In genomic region chr19:28560786-28561185, GRCh38 we compare ENCODE assay signal across 28 cellular contexts.
"Had no signal": no experiment of that assay in that cellular context is flagged by ENCODE, and none has a peak within 500 bp of the region (broad histone marks: within the 10 kb centered on the region; RNA-seq: fewer than 3 reads in every experiment).

No MANE protein-coding gene starts in this region.

- FAIRE-seq: colon, urothelium cell line had no signal

- H3K4me1 ChIP-seq: adrenal gland, gastrocnemius medialis, left ventricle myocardium inferior, prostate gland, testis, transverse colon had no signal

- H3K27ac ChIP-seq: adrenal gland, body of pancreas, gastrocnemius medialis, hepatocyte, left ventricle myocardium inferior, ovary, prostate gland, testis, transverse colon had no signal

- H3K4me3 Mint-ChIP-seq: activated naive CD4-positive, alpha-beta T cell treated with anti-CD3 and anti-CD28 coated beads for 36 hours; activated naive CD8-positive, alpha-beta T cell treated with anti-CD3 and anti-CD28 coated beads for 36 hours; nephron had no signal

- H3K27ac Mint-ChIP-seq: activated naive CD4-positive, alpha-beta T cell treated with anti-CD3 and anti-CD28 coated beads for 36 hours; activated naive CD8-positive, alpha-beta T cell treated with anti-CD3 and anti-CD28 coated beads for 36 hours; nephron had no signal

- ATAC-seq: body of pancreas, gastrocnemius medialis had no signal

- H3K79me2 ChIP-seq: hepatocyte had no signal

- H3K4me1 Mint-ChIP-seq: activated naive CD8-positive, alpha-beta T cell treated with anti-CD3 and anti-CD28 coated beads for 36 hours had no signal

- H3K36me3 Mint-ChIP-seq: activated naive CD8-positive, alpha-beta T cell treated with anti-CD3 and anti-CD28 coated beads for 36 hours had no signal

- H3K9me3 Mint-ChIP-seq: activated naive CD8-positive, alpha-beta T cell treated with anti-CD3 and anti-CD28 coated beads for 36 hours; nephron had no signal

- H3K9me3 ChIP-seq: adrenal gland, gastrocnemius medialis, left ventricle myocardium inferior, ovary, prostate gland, testis, transverse colon had no signal

- H3K27me3 ChIP-seq: adrenal gland, body of pancreas, gastrocnemius medialis, hepatocyte, ovary, testis, transverse colon had no signal

- H2AFZ ChIP-seq: hepatocyte had no signal

- H3K36me3 ChIP-seq: adrenal gland, gastrocnemius medialis, left ventricle myocardium inferior, ovary, prostate gland, transverse colon had no signal

- DNase-seq: activated CD4-positive, alpha-beta T cell treated with anti-CD3 and anti-CD28 coated beads for 4 hours; activated CD4-positive, alpha-beta T cell treated with anti-CD3 and anti-CD28 coated beads, Interleukin-2, amount 50 U/mL, for 4 hours; activated effector memory CD4-positive, alpha-beta T cell treated with Interleukin-2 at 50 U/mL for 16 hours; activated naive CD4-positive, alpha-beta T cell treated with anti-CD3 and anti-CD28 coated beads for 36 hours; activated naive CD8-positive, alpha-beta T cell treated with anti-CD3 and anti-CD28 coated beads for 36 hours; activated T-cell treated with anti-CD3 and anti-CD28 coated beads for 4 hours; adrenal gland; aorta; body of pancreas; dermis blood vessel endothelial cell; effector CD4-positive, alpha-beta T cell; erythroblast; gastrocnemius medialis; islet precursor cell; left ventricle myocardium inferior; ovary; stimulated activated CD4-positive, alpha-beta T cell treated with anti-CD3 and anti-CD28 coated beads, Interleukin-15, amount 100 ng/mL, for 24 hours; stimulated activated CD4-positive, alpha-beta T cell treated with anti-CD3 and anti-CD28 coated beads, Interleukin-2, amount 100 ng/mL, for 24 hours; stimulated activated naive CD4-positive, alpha-beta T cell; T-helper 2 cell; testis; transverse colon had no signal

- H3K4me2 ChIP-seq: hepatocyte had no signal

- H3K4me3 ChIP-seq: adrenal gland, body of pancreas, gastrocnemius medialis, hepatocyte, left ventricle myocardium inferior, lung, ovary, prostate gland, testis, transverse colon had no signal
